9 cellular contexts compared by ENCODE assay signal in the genomic region with DNA sequence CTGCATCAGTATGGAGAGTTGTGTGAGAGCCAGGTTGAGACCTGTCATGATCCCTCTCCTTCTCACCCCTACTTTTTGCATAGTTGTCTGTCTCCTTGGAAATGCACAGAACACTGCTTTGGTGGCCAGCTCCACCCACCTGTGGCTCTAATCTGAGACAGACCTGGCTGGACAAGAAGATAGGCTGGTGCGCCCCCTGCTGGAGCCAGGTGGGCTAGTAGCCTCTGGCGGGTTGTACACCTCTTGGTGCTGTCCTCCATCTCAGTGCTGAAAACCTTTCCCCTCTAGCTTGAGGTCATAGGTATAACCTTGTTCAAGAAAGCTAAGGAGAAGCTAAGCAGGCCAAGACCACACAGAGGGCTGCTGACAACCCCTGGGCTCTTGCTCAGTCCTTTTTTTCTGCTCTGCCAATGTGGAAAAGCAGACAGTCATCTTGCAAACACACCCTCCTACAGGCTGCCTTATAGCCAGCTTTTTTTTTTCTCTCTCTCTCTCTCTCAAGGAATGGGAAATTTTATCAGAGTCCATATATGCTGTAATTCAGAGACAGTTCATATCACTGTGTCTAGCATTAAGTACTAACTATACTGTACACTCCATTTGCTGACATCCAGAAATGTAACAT. TPM values are rescaled to one million over a fixed set of nuclear protein-coding genes. Genes with fewer than 3 reads are reported as not detected.
DNase-seq lines count a peak whose midpoint lies in the region; ATAC-seq and TF ChIP-seq lines count a peak whose summit lies in the region.
"Had no signal": no experiment of that assay in that cellular context is flagged by ENCODE, and none has a peak within 500 bp of the region (broad histone marks: within the 10 kb centered on the region; RNA-seq: fewer than 3 reads in every experiment).

No MANE protein-coding gene starts in this region.

- H3K4me1 Mint-ChIP-seq in osteocyte (ENCODE audit: unreplicated experiment): no peaks in the 10 kb centered on the region
- H3K4me1 Mint-ChIP-seq: CD4-positive, CD25-positive, alpha-beta regulatory T cell had no signal

- no peaks in the 10 kb centered on the region for H3K9me3 Mint-ChIP-seq in osteocyte (ENCODE audit: unreplicated experiment)

- H3K79me2 ChIP-seq in MM.1S (ENCODE audit: low read length): no peaks in the 10 kb centered on the region

- DNase-seq in NK-92 treated with Interleukin-12 subunit alpha and Interleukin-12 subunit beta, amount 100 ng/mL, for 24 hours (lab: John Stamatoyannopoulos, UW): peak; percentile 45
- DNase-seq in NK-92 (lab: John Stamatoyannopoulos, UW; ENCODE audit: unreplicated experiment) (no peak), MM.1S (peak; percentile 74), SK-N-DZ (ENCODE audit: low spot score) (peak; percentile 63), osteocyte (ENCODE audit: extremely low spot score, unreplicated experiment) (no peak), activated gamma-delta T cell treated with Interleukin-2 at 50 U/mL for 16 hours (no peak)

- H3K9me3 ChIP-seq in MM.1S (replicated peaks; ENCODE audit: insufficient read depth, low read length): no peaks in the 10 kb centered on the region

- H3K9me2 ChIP-seq in MM.1S (replicated peaks; ENCODE audit: insufficient read depth, low read length): no peaks in the 10 kb centered on the region

- no peak overlapping the region for H3K4me3 Mint-ChIP-seq in osteocyte (ENCODE audit: unreplicated experiment)
- H3K4me3 Mint-ChIP-seq: CD4-positive, CD25-positive, alpha-beta regulatory T cell had no signal

- no peak overlapping the region for H3K27ac ChIP-seq in MM.1S (ENCODE audit: low read length)

- no peaks in the 10 kb centered on the region for H3K36me3 ChIP-seq in MM.1S (replicated peaks; ENCODE audit: insufficient read depth, low read length)

- no peaks in the 10 kb centered on the region for H3K36me3 Mint-ChIP-seq in osteocyte (ENCODE audit: unreplicated experiment)
- H3K36me3 Mint-ChIP-seq: CD4-positive, CD25-positive, alpha-beta regulatory T cell had no signal

- H3K9ac ChIP-seq in MM.1S (ENCODE audit: low read length): no peak overlapping the region

- H3K27me3 ChIP-seq in MM.1S (replicated peaks; ENCODE audit: insufficient read depth, low read length): no peaks in the 10 kb centered on the region

- no peak overlapping the region for H3K4me3 ChIP-seq in MM.1S (ENCODE audit: low read length)

- H3K27me3 Mint-ChIP-seq in osteocyte (ENCODE audit: unreplicated experiment): peaks cover 4% of the 10 kb centered on the region
- H3K27me3 Mint-ChIP-seq: CD4-positive, CD25-positive, alpha-beta regulatory T cell had no signal

- no peaks in the 10 kb centered on the region for H3F3A ChIP-seq in MM.1S (ENCODE audit: insufficient read depth, low read length)

- ATAC-seq in GM21825 (IDR thresholded peaks at IDR 0.05; ENCODE audit: unreplicated experiment) (peak; percentile 72), esophagus mucosa (peak; percentile 86)

- no peak overlapping the region for H3K4me2 ChIP-seq in MM.1S (ENCODE audit: low read depth, low read length)

- H4K20me1 ChIP-seq in MM.1S (ENCODE audit: insufficient read depth, low read length): no peaks in the 10 kb centered on the region

- no peaks in the 10 kb centered on the region for H3K4me1 ChIP-seq in MM.1S (ENCODE audit: low read length)

- no peak overlapping the region for H3K27ac Mint-ChIP-seq in osteocyte (ENCODE audit: unreplicated experiment)
- H3K27ac Mint-ChIP-seq: CD4-positive, CD25-positive, alpha-beta regulatory T cell had no signal

- no peak overlapping the region for H2AFZ ChIP-seq in MM.1S (ENCODE audit: low read length)

- TF ChIP-seq CTCF in MM.1S (IDR thresholded peaks at IDR 0.05; ENCODE audit: low read length): peak; percentile 73
- peak; percentile 55 for TF ChIP-seq CTCF in osteocyte (IDR thresholded peaks at IDR 0.05)

RNA-seq across cellular contexts. Expression of gene SPATA6, which starts 58.8 kb away (rescaled TPM):
- polyA plus RNA-seq in SK-N-DZ (2014; cell fraction: cytosol; rRNA removed): 3.1 and 3.8 TPM in 2 replicates
- 4.0 and 5.9 TPM in 2 replicates for polyA plus RNA-seq in SK-N-DZ (2014; cell fraction: nucleus; rRNA removed)
- total RNA-seq in esophagus mucosa (5.5 TPM), osteocyte (5.2 and 9.9 TPM in 2 replicates)

Comparison
In these comparisons a context has a peak if more than half of its experiments do, and no peak if none do; other contexts are left out.
1. DNase-seq: peak in NK-92 treated with Interleukin-12 subunit alpha and Interleukin-12 subunit beta, amount 100 ng/mL, for 24 hours (single experiment), MM.1S (single experiment) and SK-N-DZ (single experiment); none in NK-92 (single experiment), osteocyte (single experiment) and activated gamma-delta T cell treated with Interleukin-2 at 50 U/mL for 16 hours (single experiment).